ENCODE assay signal across 15 cellular contexts in genomic region chr17:1673041-1673790, GRCh38. TPM values are rescaled to one million over a fixed set of nuclear protein-coding genes. Genes with fewer than 3 reads are reported as not detected.
DNase-seq lines count a peak whose midpoint lies in the region; ATAC-seq and TF ChIP-seq lines count a peak whose summit lies in the region.
"Had no signal": no experiment of that assay in that cellular context is flagged by ENCODE, and none has a peak within 500 bp of the region (broad histone marks: within the 10 kb centered on the region; RNA-seq: fewer than 3 reads in every experiment).

No MANE protein-coding gene starts in this region.

- peaks cover 21 to 41% (median 34%) of the 10 kb centered on the region in 3 donors for H3K4me1 Mint-ChIP-seq in CD8-positive, alpha-beta memory T cell
- H3K4me1 Mint-ChIP-seq in naive thymus-derived CD4-positive, alpha-beta T cell: peaks cover 19 to 45% (median 34%) of the 10 kb centered on the region in 7 donors

- intact Hi-C loops in naive thymus-derived CD4-positive, alpha-beta T cell (cut with micrococcal nuclease): loop anchor here in 1 of 2 donors (5.0 kb wide), 1 partner anchor 369 kb away; the partner anchor contains the start of gene OVCA2

- POLR2A ChIA-PET in CD8-positive, alpha-beta memory T cell (lab: Charles Lee): no interaction called here
- POLR2A ChIA-PET in naive thymus-derived CD4-positive, alpha-beta T cell (lab: Charles Lee): interaction anchor here (1.2 kb wide), 1 partner anchor 11 kb away, joined by 4 read pairs; no protein-coding TSS in a partner anchor

- no peaks in the 10 kb centered on the region for H3K9me3 Mint-ChIP-seq in CD8-positive, alpha-beta memory T cell
- peaks cover 0 to 2% (median 0%) of the 10 kb centered on the region in 11 donors for H3K9me3 Mint-ChIP-seq in naive thymus-derived CD4-positive, alpha-beta T cell
- H3K9me3 Mint-ChIP-seq: activated naive CD4-positive, alpha-beta T cell treated with anti-CD3 and anti-CD28 coated beads, Interleukin-2, amount 50 U/mL, for 72 hours; CD14-positive monocyte; T-helper 1 cell treated with Interleukin-12 subunit alpha and Interleukin-12 subunit beta and Interleukin-4 antibody, amounts not matched to agents 30 μg/mL and 1 μg/mL, for 36 hours had no signal

- CTCF ChIA-PET in CD8-positive, alpha-beta memory T cell (lab: Charles Lee): interaction anchor here (1.3 kb wide), 1 partner anchor 43 kb away, joined by 3 read pairs; no protein-coding TSS in a partner anchor
- CTCF ChIA-PET in naive thymus-derived CD4-positive, alpha-beta T cell (lab: Charles Lee): interaction anchor here (0.5 kb wide), 1 partner anchor 27 kb away, joined by 3 read pairs; no protein-coding TSS in a partner anchor

- H3K4me3 Mint-ChIP-seq in CD8-positive, alpha-beta memory T cell: no peak overlapping the region
- H3K4me3 Mint-ChIP-seq in naive thymus-derived CD4-positive, alpha-beta T cell: no peak overlapping the region
- H3K4me3 Mint-ChIP-seq: CD14-positive monocyte; T-helper 1 cell treated with Interleukin-12 subunit alpha and Interleukin-12 subunit beta and Interleukin-4 antibody, amounts not matched to agents 30 μg/mL and 1 μg/mL, for 36 hours had no signal

- peak in 3 of 5 donors; percentile 9 to 19 (median 10) for DNase-seq in CD8-positive, alpha-beta memory T cell
- DNase-seq in NB4 (ENCODE audit: low read depth) (peak; percentile 10), SW480 (ENCODE audit: low spot score) (no peak)
- peak; percentile 71 for DNase-seq in activated effector memory CD4-positive, alpha-beta T cell treated with anti-CD3 and anti-CD28 coated beads, Interleukin-2, amount 50 U/mL, for 16 hours
- DNase-seq in naive thymus-derived CD4-positive, alpha-beta T cell: peak in 1 of 9 donors; percentile 7
- DNase-seq: colonic mucosa, NCI-H146, NCI-H524 treated with DMSO at 0.1 percent for 48 hours had no signal

- peak; percentile 26 for ATAC-seq in naive thymus-derived CD4-positive, alpha-beta T cell
- ATAC-seq in HG03565 (IDR thresholded peaks at IDR 0.05; ENCODE audit: unreplicated experiment): no peak
- no peak for ATAC-seq in HG03354 (IDR thresholded peaks at IDR 0.05; ENCODE audit: poor library complexity, severe bottlenecking, unreplicated experiment)
- ATAC-seq in GM18867 (IDR thresholded peaks at IDR 0.05; ENCODE audit: unreplicated experiment): no peak
- ATAC-seq: left lobe of liver had no signal

- H3K27ac Mint-ChIP-seq in CD8-positive, alpha-beta memory T cell: peak overlapping the region in 6 of 8 donors; percentile 6 to 90 (median 48)
- peak overlapping the region in 5 of 9 donors; percentile 6 to 60 (median 43) for H3K27ac Mint-ChIP-seq in naive thymus-derived CD4-positive, alpha-beta T cell
- H3K27ac Mint-ChIP-seq: activated naive CD4-positive, alpha-beta T cell treated with anti-CD3 and anti-CD28 coated beads, Interleukin-2, amount 50 U/mL, for 72 hours; T-helper 1 cell treated with Interleukin-12 subunit alpha and Interleukin-12 subunit beta and Interleukin-4 antibody, amounts not matched to agents 30 μg/mL and 1 μg/mL, for 36 hours had no signal

- H3K4me3 ChIP-seq in CD8-positive, alpha-beta memory T cell (ENCODE audit: low read length): no peak overlapping the region
- no peak overlapping the region for H3K4me3 ChIP-seq in NB4 (ENCODE audit: low read depth, low read length)
- H3K4me3 ChIP-seq in naive thymus-derived CD4-positive, alpha-beta T cell (ENCODE audit: low read length): no peak overlapping the region
- H3K4me3 ChIP-seq: colonic mucosa had no signal

- H3K4me1 ChIP-seq in CD8-positive, alpha-beta memory T cell (ENCODE audit: insufficient read depth, low read length): peaks cover 5% of the 10 kb centered on the region
- H3K4me1 ChIP-seq in naive thymus-derived CD4-positive, alpha-beta T cell (ENCODE audit: control insufficient read depth in 2 of 2, insufficient read depth in 2 of 2, low read length in 2 of 2): no peaks in the 10 kb centered on the region
- H3K4me1 ChIP-seq: colonic mucosa had no signal

- TF ChIP-seq CTCF in NB4 (IDR thresholded peaks at IDR 0.05; ENCODE audit: low read depth, low read length): no peak

- H3K36me3 ChIP-seq in CD8-positive, alpha-beta memory T cell (ENCODE audit: insufficient read depth, low read length): peaks cover 75% of the 10 kb centered on the region
- peaks cover 64 to 98% (median 79%) of the 10 kb centered on the region in 3 experiments for H3K36me3 ChIP-seq in naive thymus-derived CD4-positive, alpha-beta T cell (ENCODE audit: control insufficient read depth in 2 of 3, insufficient read depth in 3 of 3, low read length in 3 of 3)

- H3K9me3 ChIP-seq in CD8-positive, alpha-beta memory T cell (ENCODE audit: low read length): no peaks in the 10 kb centered on the region
- no peaks in the 10 kb centered on the region for H3K9me3 ChIP-seq in naive thymus-derived CD4-positive, alpha-beta T cell (ENCODE audit: control insufficient read depth in 2 of 3, low read length in 3 of 3)
- H3K9me3 ChIP-seq: colonic mucosa had no signal

- peaks cover 23 to 92% (median 31%) of the 10 kb centered on the region in 3 donors for H3K36me3 Mint-ChIP-seq in CD8-positive, alpha-beta memory T cell
- H3K36me3 Mint-ChIP-seq in naive thymus-derived CD4-positive, alpha-beta T cell: peaks cover 29 to 55% (median 43%) of the 10 kb centered on the region in 5 donors

- no peaks in the 10 kb centered on the region for H3K27me3 ChIP-seq in CD8-positive, alpha-beta memory T cell (ENCODE audit: insufficient read depth, low read length, poor library complexity, severe bottlenecking)
- no peaks in the 10 kb centered on the region for H3K27me3 ChIP-seq in naive thymus-derived CD4-positive, alpha-beta T cell (ENCODE audit: control insufficient read depth in 2 of 2, insufficient read depth in 2 of 2, low read length in 2 of 2)
- H3K27me3 ChIP-seq: colonic mucosa had no signal

- H3K27me3 Mint-ChIP-seq in CD8-positive, alpha-beta memory T cell: no peaks in the 10 kb centered on the region
- no peaks in the 10 kb centered on the region for H3K27me3 Mint-ChIP-seq in naive thymus-derived CD4-positive, alpha-beta T cell

- H3K27ac ChIP-seq in CD8-positive, alpha-beta memory T cell (ENCODE audit: low read depth, low read length): no peak overlapping the region
- no peak overlapping the region for H3K27ac ChIP-seq in naive thymus-derived CD4-positive, alpha-beta T cell (ENCODE audit: low read depth, low read length)
- H3K27ac ChIP-seq: colonic mucosa had no signal

- no peak for TF ChIP-seq POLR2A in NB4 (IDR thresholded peaks at IDR 0.05; ENCODE audit: extremely low read depth, insufficient read length)

RNA-seq across cellular contexts. Expression of gene PRPF8, which starts 11.5 kb away (rescaled TPM):
- total RNA-seq in CD8-positive, alpha-beta memory T cell: 100 to 1,000 TPM; 430 to 447 TPM
- polyA plus RNA-seq in CD8-positive, alpha-beta memory T cell: 209 TPM
- total RNA-seq in naive thymus-derived CD4-positive, alpha-beta T cell: 100 to 1,000 TPM; 388 to 554 (median 460) TPM
- polyA plus RNA-seq in naive thymus-derived CD4-positive, alpha-beta T cell: 100 to 1,000 TPM; 167 to 272 TPM

RNA-seq across cellular contexts. Expression of gene RILP, which starts 23.6 kb away (rescaled TPM):
- total RNA-seq in CD8-positive, alpha-beta memory T cell: 1 to 10 TPM; 2.1 to 3.0 TPM
- polyA plus RNA-seq in CD8-positive, alpha-beta memory T cell: 3.7 TPM
- total RNA-seq in naive thymus-derived CD4-positive, alpha-beta T cell: 1 to 10 TPM; 2.1 to 8.7 (median 3.0) TPM
- 1 to 10 TPM; 2.4 to 3.4 TPM for polyA plus RNA-seq in naive thymus-derived CD4-positive, alpha-beta T cell

RNA-seq across cellular contexts. Expression of gene SCARF1, which starts 27.7 kb away (rescaled TPM):
- under 1 TPM; 0.71 to 0.94 TPM for total RNA-seq in CD8-positive, alpha-beta memory T cell
- 0.39 TPM for polyA plus RNA-seq in CD8-positive, alpha-beta memory T cell
- 1 to 10 TPM; 1.2 to 9.0 (median 2.3) TPM for total RNA-seq in naive thymus-derived CD4-positive, alpha-beta T cell
- under 1 TPM in 1 of 2 donors, not detected in 1; 0.06 TPM for polyA plus RNA-seq in naive thymus-derived CD4-positive, alpha-beta T cell

RNA-seq across cellular contexts. Expression of gene TLCD2, which starts 37.0 kb away (rescaled TPM):
- total RNA-seq in CD8-positive, alpha-beta memory T cell: under 1 TPM; 0.09 to 0.22 TPM
- polyA plus RNA-seq in CD8-positive, alpha-beta memory T cell: 0.32 TPM
- under 1 TPM in 4 of 5 experiments, not detected in 1; 0.05 to 0.49 (median 0.08) TPM for total RNA-seq in naive thymus-derived CD4-positive, alpha-beta T cell
- polyA plus RNA-seq in naive thymus-derived CD4-positive, alpha-beta T cell: not detected
- polyA plus RNA-seq: CD14-positive monocyte had no signal

RNA-seq across cellular contexts. Expression of gene SLC43A2, which starts 44.6 kb away (rescaled TPM):
- total RNA-seq in CD8-positive, alpha-beta memory T cell: 10 to 100 TPM in 1 of 2 experiments, 1 to 10 TPM in 1; 9.0 to 10.2 TPM
- polyA plus RNA-seq in CD8-positive, alpha-beta memory T cell: 1.6 TPM
- total RNA-seq in naive thymus-derived CD4-positive, alpha-beta T cell: 100 to 1,000 TPM in 1 of 5 experiments, 10 to 100 TPM in 1, 1 to 10 TPM in 2, under 1 TPM in 1; 0.44 to 112 (median 9.2) TPM
- polyA plus RNA-seq in naive thymus-derived CD4-positive, alpha-beta T cell: 1 to 10 TPM; 3.5 to 3.7 TPM
